Comparison of ENCODE assay signal across 22 cellular contexts in genomic region chr2:25493207-25493606, GRCh38.
A peak's percentile ranks its signal among the peaks of the same experiment; 100 is the strongest.
DNase-seq lines count a peak whose midpoint lies in the region; ATAC-seq, FAIRE-seq and TF ChIP-seq lines count a peak whose summit lies in the region.
"Had no signal": no experiment of that assay in that cellular context is flagged by ENCODE, and none has a peak within 500 bp of the region (broad histone marks: within the 10 kb centered on the region; RNA-seq: fewer than 3 reads in every experiment).

No MANE protein-coding gene starts in this region.

- no peaks in the 10 kb centered on the region for H3K79me2 ChIP-seq in K562 (ENCODE audit: control insufficient read depth, insufficient read depth, low read length)

- in situ Hi-C loops in K562 (cut with MboI) = no loop called here
- in situ Hi-C loops in ACHN (cut with HindIII; ENCODE audit: low pct_ligation_motif_present, low pct_unique_long_range_greater_than_20kb, low sequenced_read_pairs) = no loop called here

- no peaks in the 10 kb centered on the region for H3K9me1 ChIP-seq in K562 (ENCODE audit: control insufficient read depth, insufficient read depth, low read length)

- no peak for TF ChIP-seq CTCF in activated CD8-positive, alpha-beta T cell treated with anti-CD3 and anti-CD28 coated beads for 36 hours (IDR thresholded peaks at IDR 0.05)
- TF ChIP-seq CTCF in A549 (IDR thresholded peaks at IDR 0.05) (no peak), K562 (IDR thresholded peaks at IDR 0.05 in 2 of 3, conservative IDR thresholded peaks at IDR 0.05 in 1 of 3; ENCODE audit: insufficient read depth in 2 of 3, low read depth in 1 of 3, low read length in 3 of 3) (no peak), progenitor cell of endocrine pancreas (IDR thresholded peaks at IDR 0.05; ENCODE audit: unreplicated experiment) (no peak), lower lobe of right lung (IDR thresholded peaks at IDR 0.05) (no peak)

- FAIRE-seq in A549 (lab: Jason Lieb, UNC) = no peak
- no peak for FAIRE-seq in K562 (lab: Jason Lieb, UNC)
- FAIRE-seq: D721Med, G401.6, GM12891, GM19239 had no signal

- H2AFZ ChIP-seq in K562 (ENCODE audit: low read depth, low read length) = no peak overlapping the region

- intact Hi-C loops in activated CD8-positive, alpha-beta T cell treated with anti-CD3 and anti-CD28 coated beads for 36 hours (cut with micrococcal nuclease) = no loop called here
- intact Hi-C loops in K562 (cut with micrococcal nuclease) (no loop called here), lower lobe of right lung (cut with DNase I) (no loop called here)

- H3K27me3 Mint-ChIP-seq in activated CD8-positive, alpha-beta T cell treated with anti-CD3 and anti-CD28 coated beads for 36 hours = no peaks in the 10 kb centered on the region
- H3K27me3 Mint-ChIP-seq in activated CD8-positive, alpha-beta T cell treated with anti-CD3 and anti-CD28 coated beads, Interleukin-2, amount 10 ng/mL, durations not matched to agents 7 days and 5 days (ENCODE audit: low read depth) = no peaks in the 10 kb centered on the region
- no peaks in the 10 kb centered on the region for H3K27me3 Mint-ChIP-seq in progenitor cell of endocrine pancreas
- H3K27me3 Mint-ChIP-seq: B cell; CD4-positive, alpha-beta T cell had no signal

- BruUV-seq in K562 (replicated peaks; lab: Mats Ljungman, UMichigan) = no TSS peak

- no peaks in the 10 kb centered on the region for H3K4me1 Mint-ChIP-seq in activated CD8-positive, alpha-beta T cell treated with anti-CD3 and anti-CD28 coated beads for 36 hours (ENCODE audit: low read depth)
- peaks cover 4% of the 10 kb centered on the region for H3K4me1 Mint-ChIP-seq in activated CD8-positive, alpha-beta T cell treated with anti-CD3 and anti-CD28 coated beads, Interleukin-2, amount 10 ng/mL, durations not matched to agents 7 days and 5 days (ENCODE audit: low read depth)
- H3K4me1 Mint-ChIP-seq in progenitor cell of endocrine pancreas (ENCODE audit: low read depth) = peaks cover 18% of the 10 kb centered on the region

- CTCF ChIA-PET in activated CD8-positive, alpha-beta T cell treated with anti-CD3 and anti-CD28 coated beads for 36 hours (lab: Charles Lee) = interaction anchor here (1.2 kb wide), 1 partner anchor 207 kb away, joined by 3 read pairs; no protein-coding TSS in a partner anchor
- CTCF ChIA-PET in activated CD8-positive, alpha-beta T cell treated with anti-CD3 and anti-CD28 coated beads, Interleukin-2, amount 10 ng/mL, durations not matched to agents 7 days and 5 days (lab: Charles Lee) = interaction anchor here (0.8 to 1.5 kb wide), 4 partner anchors 11 to 131 kb away, joined by 3 to 7 read pairs (median 4); no protein-coding TSS in a partner anchor
- CTCF ChIA-PET in A549 (lab: Yijun Ruan, JAX) (interaction anchor here (0.8 to 2.2 kb wide), 4 partner anchors 8 to 117 kb away, joined by 3 to 9 read pairs (median 6); no protein-coding TSS in a partner anchor), K562 (lab: Yijun Ruan, JAX; ENCODE audit: low intra/inter-chr PET ratio) (no interaction called here)

- no peak for ATAC-seq in activated CD8-positive, alpha-beta T cell treated with anti-CD3 and anti-CD28 coated beads for 36 hours
- no peak for ATAC-seq in activated CD8-positive, alpha-beta T cell treated with anti-CD3 and anti-CD28 coated beads, Interleukin-2, amount 10 ng/mL, durations not matched to agents 7 days and 5 days
- ATAC-seq in A549 (no peak), K562 (no peak), lower lobe of right lung (no peak)
- ATAC-seq: CD8-positive, alpha-beta T cell had no signal

- no peak for TF ChIP-seq RAD21 in A549 (conservative IDR thresholded peaks at IDR 0.05 in 1 of 2, IDR thresholded peaks at IDR 0.05 in 1 of 2)
- TF ChIP-seq RAD21 in K562 (CRISPR knock-in tag; conservative IDR thresholded peaks at IDR 0.05 in 1 of 2, IDR thresholded peaks at IDR 0.05 in 1 of 2) = no peak

- H3K9ac ChIP-seq in K562 (ENCODE audit: insufficient read depth in 1 of 2, low read depth in 2 of 2, low read length in 2 of 2) = no peak overlapping the region
- H3K9ac ChIP-seq: BLaER1 treated with 17β-estradiol and CSF1 and Interleukin-3, amounts not matched to agents 10 nM and 100 nM had no signal

- no peaks in the 10 kb centered on the region for H3K9me3 Mint-ChIP-seq in activated CD8-positive, alpha-beta T cell treated with anti-CD3 and anti-CD28 coated beads for 36 hours
- no peaks in the 10 kb centered on the region for H3K9me3 Mint-ChIP-seq in activated CD8-positive, alpha-beta T cell treated with anti-CD3 and anti-CD28 coated beads, Interleukin-2, amount 10 ng/mL, durations not matched to agents 7 days and 5 days (ENCODE audit: insufficient read depth)
- H3K9me3 Mint-ChIP-seq in progenitor cell of endocrine pancreas (ENCODE audit: low read depth) = no peaks in the 10 kb centered on the region
- H3K9me3 Mint-ChIP-seq: CD4-positive, alpha-beta T cell; CD8-positive, alpha-beta T cell had no signal

- H3K27ac Mint-ChIP-seq in activated CD8-positive, alpha-beta T cell treated with anti-CD3 and anti-CD28 coated beads for 36 hours = peak overlapping the region; percentile 8
- H3K27ac Mint-ChIP-seq in activated CD8-positive, alpha-beta T cell treated with anti-CD3 and anti-CD28 coated beads, Interleukin-2, amount 10 ng/mL, durations not matched to agents 7 days and 5 days = no peak overlapping the region
- peak overlapping the region; percentile 1 for H3K27ac Mint-ChIP-seq in progenitor cell of endocrine pancreas
- H3K27ac Mint-ChIP-seq: B cell; CD4-positive, alpha-beta T cell; CD8-positive, alpha-beta T cell had no signal

- POLR2A ChIA-PET in activated CD8-positive, alpha-beta T cell treated with anti-CD3 and anti-CD28 coated beads for 36 hours (lab: Charles Lee) = interaction anchor here (0.6 kb wide), 1 partner anchor 257 kb away, joined by 3 read pairs; no protein-coding TSS in a partner anchor
- POLR2A ChIA-PET in activated CD8-positive, alpha-beta T cell treated with anti-CD3 and anti-CD28 coated beads, Interleukin-2, amount 10 ng/mL, durations not matched to agents 7 days and 5 days (lab: Charles Lee) = no interaction called here
- POLR2A ChIA-PET in A549 (lab: Yijun Ruan, JAX) (interaction anchor here (1.2 kb wide), 1 partner anchor 8 kb away, joined by 4 read pairs; no protein-coding TSS in a partner anchor), K562 (lab: Yijun Ruan, JAX) (interaction anchor here (1.1 kb wide), 1 partner anchor 21 kb away, joined by 3 read pairs; no protein-coding TSS in a partner anchor)

- H3K36me3 ChIP-seq in K562 (ENCODE audit: control insufficient read depth, insufficient read depth, low read length) = no peaks in the 10 kb centered on the region
- H3K36me3 ChIP-seq in lower lobe of right lung = no peaks in the 10 kb centered on the region

- TF ChIP-seq EP300 in A549 (IDR thresholded peaks at IDR 0.05) (no peak), K562 (IDR thresholded peaks at IDR 0.05; ENCODE audit: low read length) (no peak)

- DNase-seq in activated CD8-positive, alpha-beta T cell treated with anti-CD3 and anti-CD28 coated beads for 36 hours = no peak
- DNase-seq in activated CD8-positive, alpha-beta T cell treated with anti-CD3 and anti-CD28 coated beads, Interleukin-2, amount 10 ng/mL, durations not matched to agents 7 days and 5 days = no peak
- DNase-seq in A549 (ENCODE audit: low read depth in 1 of 2, low spot score in 1 of 2) = no peak
- DNase-seq in K562 (ENCODE audit: extremely low read depth in 1 of 4, low spot score in 3 of 4) = no peak
- DNase-seq in progenitor cell of endocrine pancreas (ENCODE audit: low spot score, unreplicated experiment) = no peak
- DNase-seq in ACHN = no peak
- no peak for DNase-seq in lower lobe of right lung
- DNase-seq in T1000 (lab: John Stamatoyannopoulos, UW) = no peak
- DNase-seq: AML-193; Caco-2; Calu3; CD4-positive, alpha-beta T cell; CD8-positive, alpha-beta T cell; GF-D8 had no signal

- no peaks in the 10 kb centered on the region for H3K9me3 ChIP-seq in A549
- no peaks in the 10 kb centered on the region for H3K9me3 ChIP-seq in K562 (replicated peaks; ENCODE audit: control insufficient read depth, insufficient read depth, low read depth, low read length)
- H3K9me3 ChIP-seq in lower lobe of right lung = no peaks in the 10 kb centered on the region
- H3K9me3 ChIP-seq: BLaER1 treated with 17β-estradiol and CSF1 and Interleukin-3, amounts not matched to agents 10 nM and 100 nM; Caco-2 had no signal

- 93% methylated on average over 1 of the region's 1 CpG for WGBS in A549 (ENCODE audit: missing lambda C conversion rate)
- WGBS in K562 (ENCODE audit: insufficient coverage, low coverage, missing lambda C conversion rate) = 9% methylated on average over 1 of the region's 1 CpG

- no peak for TF ChIP-seq POLR2A in A549 (IDR thresholded peaks at IDR 0.05; ENCODE audit: low read length)
- no peak for TF ChIP-seq POLR2A in K562 (conservative IDR thresholded peaks at IDR 0.05)

- H3K4me3 Mint-ChIP-seq in activated CD8-positive, alpha-beta T cell treated with anti-CD3 and anti-CD28 coated beads for 36 hours = no peak overlapping the region
- H3K4me3 Mint-ChIP-seq in activated CD8-positive, alpha-beta T cell treated with anti-CD3 and anti-CD28 coated beads, Interleukin-2, amount 10 ng/mL, durations not matched to agents 7 days and 5 days = no peak overlapping the region
- H3K4me3 Mint-ChIP-seq in progenitor cell of endocrine pancreas (ENCODE audit: low read depth) = no peak overlapping the region
- H3K4me3 Mint-ChIP-seq: B cell; CD4-positive, alpha-beta T cell; CD8-positive, alpha-beta T cell had no signal

- H3K4me1 ChIP-seq in A549 (peaks cover 54% of the 10 kb centered on the region), K562 (replicated peaks in 1 of 2; ENCODE audit: control insufficient read depth in 2 of 2, insufficient read depth in 2 of 2, low read length in 2 of 2) (no peaks in the 10 kb centered on the region), lower lobe of right lung (no peaks in the 10 kb centered on the region)

- no peaks in the 10 kb centered on the region for H4K20me1 ChIP-seq in K562 (replicated peaks; ENCODE audit: control insufficient read depth, insufficient read depth, low read length)
- H4K20me1 ChIP-seq: BLaER1 treated with 17β-estradiol and CSF1 and Interleukin-3, amounts not matched to agents 10 nM and 100 nM had no signal

- peak overlapping the region; percentile 69 to 72; a peak in 4 of 6 replicates for H3K27ac ChIP-seq in A549
- H3K27ac ChIP-seq in K562 (ENCODE audit: extremely low read depth, low read depth, low read length) = no peak overlapping the region
- no peak overlapping the region for H3K27ac ChIP-seq in lower lobe of right lung
- H3K27ac ChIP-seq: 22Rv1; BLaER1 treated with 17β-estradiol and CSF1 and Interleukin-3, amounts not matched to agents 10 nM and 100 nM; C4-2B had no signal

- H3K4me2 ChIP-seq in A549 (peak overlapping the region; percentile 70; the same call in 1 of the 3 replicates), K562 (ENCODE audit: insufficient read depth, low read length) (no peak overlapping the region)
- H3K4me2 ChIP-seq: BLaER1 treated with 17β-estradiol and CSF1 and Interleukin-3, amounts not matched to agents 10 nM and 100 nM had no signal

- H3K4me3 ChIP-seq in A549 = no peak overlapping the region
- H3K4me3 ChIP-seq in K562 = no peak overlapping the region
- H3K4me3 ChIP-seq in lower lobe of right lung = no peak overlapping the region
- H3K4me3 ChIP-seq: BLaER1 treated with 17β-estradiol and CSF1 and Interleukin-3, amounts not matched to agents 10 nM and 100 nM had no signal

- H3K27me3 ChIP-seq in K562 (ENCODE audit: control insufficient read depth in 2 of 2, insufficient read depth in 2 of 2, low read length in 2 of 2) (peaks cover 6 to 7% of the 10 kb centered on the region in 2 experiments; a peak in 4 of 5 replicates), lower lobe of right lung (ENCODE audit: low read depth) (no peaks in the 10 kb centered on the region)
- H3K27me3 ChIP-seq: BLaER1 treated with 17β-estradiol and CSF1 and Interleukin-3, amounts not matched to agents 10 nM and 100 nM had no signal

- H3K36me3 Mint-ChIP-seq in activated CD8-positive, alpha-beta T cell treated with anti-CD3 and anti-CD28 coated beads for 36 hours (ENCODE audit: low read depth) = peaks cover 2% of the 10 kb centered on the region
- peaks cover 2% of the 10 kb centered on the region for H3K36me3 Mint-ChIP-seq in activated CD8-positive, alpha-beta T cell treated with anti-CD3 and anti-CD28 coated beads, Interleukin-2, amount 10 ng/mL, durations not matched to agents 7 days and 5 days (ENCODE audit: low read depth)
- peaks cover 2% of the 10 kb centered on the region for H3K36me3 Mint-ChIP-seq in progenitor cell of endocrine pancreas (ENCODE audit: insufficient read depth)

Comparison
In these comparisons a context has a peak if more than half of its experiments do, and no peak if none do; other contexts are left out.
1. H3K27ac ChIP-seq: peak in A549 (2 of 2); none in K562 (single experiment) and lower lobe of right lung (single experiment).